ENCODE assay signal across 8 cellular contexts in genomic region chr17:79992657-79993389, GRCh38. TPM values are rescaled to one million over a fixed set of nuclear protein-coding genes. Genes with fewer than 3 reads are reported as not detected.
DNase-seq lines count a peak whose midpoint lies in the region; ATAC-seq and TF ChIP-seq lines count a peak whose summit lies in the region.

No MANE protein-coding gene starts in this region.

- peak overlapping the region; percentile 75 for H3K4me3 Mint-ChIP-seq in activated CD4-positive, alpha-beta T cell treated with anti-CD3 and anti-CD28 coated beads for 36 hours
- H3K4me3 Mint-ChIP-seq in T-helper 17 cell = peak overlapping the region; percentile 83
- H3K4me3 Mint-ChIP-seq in stimulated activated memory B cell treated with anti-CD40 and anti-IgM and Interleukin-4, amounts not matched to agents 10 μg/mL and 1 μg/mL and 100 μg/mL, for 72 hours = peak overlapping the region; percentile 49

- H3K27me3 ChIP-seq in heart right ventricle = no peaks in the 10 kb centered on the region

- H3K27me3 Mint-ChIP-seq in activated CD4-positive, alpha-beta T cell treated with anti-CD3 and anti-CD28 coated beads for 36 hours = no peaks in the 10 kb centered on the region
- no peaks in the 10 kb centered on the region for H3K27me3 Mint-ChIP-seq in T-helper 17 cell
- peaks cover 11% of the 10 kb centered on the region for H3K27me3 Mint-ChIP-seq in stimulated activated memory B cell treated with anti-CD40 and anti-IgM and Interleukin-4, amounts not matched to agents 10 μg/mL and 1 μg/mL and 100 μg/mL, for 72 hours

- no peak for TF ChIP-seq CTCF in heart right ventricle (IDR thresholded peaks at IDR 0.05)

- intact Hi-C loops in activated CD4-positive, alpha-beta T cell treated with anti-CD3 and anti-CD28 coated beads for 36 hours (cut with DNase I, micrococcal nuclease) = loop anchor here (1.0 to 10.0 kb wide), 8 partner anchors 58 to 1218 kb away; partner anchors contain the start of genes CBX4 (in 1 of the 2) and CBX8 (in 1 of the 2)
- intact Hi-C loops in heart right ventricle (cut with DNase I) = loop anchor here in 9 of 10 donors (5.0 to 10.0 kb wide), 9 partner anchors 151 to 251 kb away; partner anchors contain the start of genes CBX4 (in 2 of the 9) and CBX8 (in 1 of the 9)

- peaks cover 5% of the 10 kb centered on the region for H3K36me3 Mint-ChIP-seq in activated CD4-positive, alpha-beta T cell treated with anti-CD3 and anti-CD28 coated beads for 36 hours (ENCODE audit: low read depth)
- H3K36me3 Mint-ChIP-seq in T-helper 17 cell (ENCODE audit: low read depth) = no peaks in the 10 kb centered on the region
- H3K36me3 Mint-ChIP-seq in stimulated activated memory B cell treated with anti-CD40 and anti-IgM and Interleukin-4, amounts not matched to agents 10 μg/mL and 1 μg/mL and 100 μg/mL, for 72 hours = no peaks in the 10 kb centered on the region

- peak overlapping the region in 9 of 10 donors; percentile 43 to 88 (median 77) for H3K27ac ChIP-seq in heart right ventricle

- peak; percentile 39 for DNase-seq in activated CD4-positive, alpha-beta T cell treated with anti-CD3 and anti-CD28 coated beads for 36 hours
- DNase-seq in activated CD4-positive, alpha-beta T cell treated with anti-CD3 and anti-CD28 coated beads, Interleukin-2, amount 50 U/mL, for 48 hours = no peak
- no peak for DNase-seq in T-helper 17 cell
- no peak for DNase-seq in heart right ventricle
- DNase-seq in NCI-H524 treated with DMSO at 0.1 percent for 48 hours (lab: John Stamatoyannopoulos, UW) = no peak
- DNase-seq in NCI-H748 treated with DMSO at 0.1 percent for 48 hours (lab: John Stamatoyannopoulos, UW) = no peak

- no peak for ATAC-seq in activated CD4-positive, alpha-beta T cell treated with anti-CD3 and anti-CD28 coated beads for 36 hours
- ATAC-seq in T-helper 17 cell = no peak
- peak in 5 of 8 donors; percentile 1 to 29 (median 19) for ATAC-seq in heart right ventricle
- no peak for ATAC-seq in stimulated activated memory B cell treated with anti-CD40 and anti-IgM and Interleukin-4, amounts not matched to agents 10 μg/mL and 1 μg/mL and 100 μg/mL, for 72 hours
- ATAC-seq in HG02642 (IDR thresholded peaks at IDR 0.05; ENCODE audit: poor library complexity, unreplicated experiment) = no peak

- H3K9me3 ChIP-seq in T-helper 17 cell (ENCODE audit: control insufficient read depth, low read length, poor library complexity, severe bottlenecking) (no peaks in the 10 kb centered on the region), heart right ventricle (no peaks in the 10 kb centered on the region)

- WGBS in heart right ventricle, 2 donors = 74 to 82% methylated on average over 9 of the region's 9 CpGs

- H3K9me3 Mint-ChIP-seq in activated CD4-positive, alpha-beta T cell treated with anti-CD3 and anti-CD28 coated beads for 36 hours (ENCODE audit: low read depth) = no peaks in the 10 kb centered on the region
- H3K9me3 Mint-ChIP-seq in stimulated activated memory B cell treated with anti-CD40 and anti-IgM and Interleukin-4, amounts not matched to agents 10 μg/mL and 1 μg/mL and 100 μg/mL, for 72 hours = no peaks in the 10 kb centered on the region

- H3K4me1 ChIP-seq in heart right ventricle = peaks cover 22 to 59% (median 35%) of the 10 kb centered on the region in 9 donors

- POLR2A ChIA-PET in activated CD4-positive, alpha-beta T cell treated with anti-CD3 and anti-CD28 coated beads for 36 hours (lab: Charles Lee) = no interaction called here

- peak overlapping the region in 7 of 10 donors; percentile 27 to 56 (median 52) for H3K4me3 ChIP-seq in heart right ventricle

- peak overlapping the region; percentile 94 for H3K27ac Mint-ChIP-seq in activated CD4-positive, alpha-beta T cell treated with anti-CD3 and anti-CD28 coated beads for 36 hours
- H3K27ac Mint-ChIP-seq in T-helper 17 cell = peak overlapping the region; percentile 29
- H3K27ac Mint-ChIP-seq in stimulated activated memory B cell treated with anti-CD40 and anti-IgM and Interleukin-4, amounts not matched to agents 10 μg/mL and 1 μg/mL and 100 μg/mL, for 72 hours = peak overlapping the region; percentile 4

- peaks cover 0 to 2% (median 0%) of the 10 kb centered on the region in 9 donors for H3K36me3 ChIP-seq in heart right ventricle

- H3K4me1 Mint-ChIP-seq in activated CD4-positive, alpha-beta T cell treated with anti-CD3 and anti-CD28 coated beads for 36 hours = peaks cover 54% of the 10 kb centered on the region
- H3K4me1 Mint-ChIP-seq in T-helper 17 cell = peaks cover 31% of the 10 kb centered on the region
- peaks cover 41% of the 10 kb centered on the region for H3K4me1 Mint-ChIP-seq in stimulated activated memory B cell treated with anti-CD40 and anti-IgM and Interleukin-4, amounts not matched to agents 10 μg/mL and 1 μg/mL and 100 μg/mL, for 72 hours

- CTCF ChIA-PET in activated CD4-positive, alpha-beta T cell treated with anti-CD3 and anti-CD28 coated beads for 36 hours (lab: Charles Lee) = interaction anchor here (0.6 to 3.3 kb wide), 10 partner anchors 11 to 933 kb away, joined by 3 to 35 read pairs (median 4); no protein-coding TSS in a partner anchor

RNA-seq across cellular contexts. Expression of gene TBC1D16, which starts 42.8 kb away (rescaled TPM):
- 10 to 100 TPM in 1 of 2 experiments, 1 to 10 TPM in 1; 8.3 to 10.4 TPM for total RNA-seq in activated CD4-positive, alpha-beta T cell treated with anti-CD3 and anti-CD28 coated beads for 36 hours
- total RNA-seq in T-helper 17 cell (1 to 10 TPM; 1.9 to 2.6 TPM), heart right ventricle (10 to 100 TPM; 13.5 to 23.3 (median 17.7) TPM)
- 1 to 10 TPM; 4.8 to 5.7 TPM for polyA plus RNA-seq in heart right ventricle

RNA-seq across cellular contexts. Expression of gene CCDC40, which starts 43.6 kb away (rescaled TPM):
- total RNA-seq in activated CD4-positive, alpha-beta T cell treated with anti-CD3 and anti-CD28 coated beads for 36 hours = under 1 TPM; 0.56 to 0.57 TPM
- total RNA-seq in T-helper 17 cell = 1 to 10 TPM; 3.4 to 4.5 TPM
- total RNA-seq in heart right ventricle = 1 to 10 TPM; 3.4 to 8.9 (median 6.8) TPM
- 1 to 10 TPM; 2.0 to 5.8 TPM for polyA plus RNA-seq in heart right ventricle

Comparison
In these comparisons a context has a peak if more than half of its experiments do, and no peak if none do; other contexts are left out.
1. ATAC-seq: peak in heart right ventricle (5 of 8); none in activated CD4-positive, alpha-beta T cell treated with anti-CD3 and anti-CD28 coated beads for 36 hours (single experiment), T-helper 17 cell (single experiment), stimulated activated memory B cell treated with anti-CD40 and anti-IgM and Interleukin-4, amounts not matched to agents 10 μg/mL and 1 μg/mL and 100 μg/mL, for 72 hours (single experiment) and HG02642 (single experiment).
2. H3K27ac Mint-ChIP-seq: peak in every context shown above with its lines; median percentile 94 in activated CD4-positive, alpha-beta T cell treated with anti-CD3 and anti-CD28 coated beads for 36 hours; 29 in T-helper 17 cell; 4 in stimulated activated memory B cell treated with anti-CD40 and anti-IgM and Interleukin-4, amounts not matched to agents 10 μg/mL and 1 μg/mL and 100 μg/mL, for 72 hours.
3. Peak in every context shown above with its lines, with median percentiles within 50 percentile points of each other: H3K4me3 Mint-ChIP-seq.